ENCODE assay signal across 26 cellular contexts in genomic region chr1:9087411-9087810, GRCh38. TPM values are rescaled to one million over a fixed set of nuclear protein-coding genes. Genes with fewer than 3 reads are reported as not detected.
DNase-seq lines count a peak whose midpoint lies in the region; TF ChIP-seq lines count a peak whose summit lies in the region.
"Had no signal": no experiment of that assay in that cellular context is flagged by ENCODE, and none has a peak within 500 bp of the region (broad histone marks: within the 10 kb centered on the region; RNA-seq: fewer than 3 reads in every experiment).

No MANE protein-coding gene starts in this region.

- H3K4me1 ChIP-seq in right atrium auricular region (peaks cover 0 to 15% of the 10 kb centered on the region in 2 donors), neutrophil (ENCODE audit: control insufficient read depth in 1 of 2, insufficient read depth in 1 of 2, low read depth in 1 of 2, low read length in 1 of 2) (peaks cover 100% of the 10 kb centered on the region in 2 experiments), hepatocyte (ENCODE audit: insufficient read depth) (peaks cover 11% of the 10 kb centered on the region)

- H3K4me2 ChIP-seq in hepatocyte: no peak overlapping the region
- H3K4me2 ChIP-seq: A549 had no signal

- TF ChIP-seq CTCF in right atrium auricular region (IDR thresholded peaks at IDR 0.05) (no peak), chondrocyte (IDR thresholded peaks at IDR 0.05) (no peak), neutrophil (IDR thresholded peaks at IDR 0.05) (no peak), hepatocyte (IDR thresholded peaks at IDR 0.05; ENCODE audit: poor library complexity) (no peak)

- no peak overlapping the region for H3K27ac Mint-ChIP-seq in chondrocyte (ENCODE audit: unreplicated experiment)
- H3K27ac Mint-ChIP-seq: B cell; CD4-positive, alpha-beta memory T cell; CD4-positive, CD25-positive, alpha-beta regulatory T cell; CD8-positive, alpha-beta memory T cell had no signal

- no peaks in the 10 kb centered on the region for H4K20me1 ChIP-seq in hepatocyte (ENCODE audit: insufficient read depth, poor library complexity, severe bottlenecking)

- H3K79me2 ChIP-seq in hepatocyte: no peaks in the 10 kb centered on the region

- no peaks in the 10 kb centered on the region for H3K9me3 Mint-ChIP-seq in chondrocyte (ENCODE audit: low read depth)
- H3K9me3 Mint-ChIP-seq: CD4-positive, alpha-beta memory T cell had no signal

- H3K36me3 Mint-ChIP-seq in chondrocyte (ENCODE audit: low read depth): peaks cover 4% of the 10 kb centered on the region
- H3K36me3 Mint-ChIP-seq: CD4-positive, alpha-beta memory T cell; CD4-positive, CD25-positive, alpha-beta regulatory T cell had no signal

- H3K27ac ChIP-seq in right atrium auricular region: no peak overlapping the region
- H3K27ac ChIP-seq in neutrophil: peak overlapping the region; percentile 86
- H3K27ac ChIP-seq in hepatocyte: no peak overlapping the region
- H3K27ac ChIP-seq: 22Rv1, A549 had no signal

- H3K4me3 ChIP-seq in right atrium auricular region (no peak overlapping the region), neutrophil (ENCODE audit: low read depth in 1 of 2, low read length in 1 of 2) (no peak overlapping the region), hepatocyte (no peak overlapping the region)
- H3K4me3 ChIP-seq: A549, GM12878 had no signal

- H3K27me3 ChIP-seq in right atrium auricular region (no peaks in the 10 kb centered on the region), neutrophil (no peaks in the 10 kb centered on the region), hepatocyte (no peaks in the 10 kb centered on the region)

- H3K4me1 Mint-ChIP-seq in chondrocyte (ENCODE audit: low read depth): peaks cover 28% of the 10 kb centered on the region

- H3K36me3 ChIP-seq in right atrium auricular region (no peaks in the 10 kb centered on the region), neutrophil (no peaks in the 10 kb centered on the region), hepatocyte (replicated peaks; ENCODE audit: insufficient read depth, low read depth) (no peaks in the 10 kb centered on the region)

- H3K9me3 ChIP-seq in right atrium auricular region (no peaks in the 10 kb centered on the region), neutrophil (no peaks in the 10 kb centered on the region), hepatocyte (ENCODE audit: low read depth) (no peaks in the 10 kb centered on the region)
- H3K9me3 ChIP-seq: A549 had no signal

- no peaks in the 10 kb centered on the region for H3K9me2 ChIP-seq in hepatocyte (replicated peaks; ENCODE audit: insufficient read depth)

- H3K27me3 Mint-ChIP-seq in chondrocyte (ENCODE audit: low read depth): peaks cover 14% of the 10 kb centered on the region

- peak; percentile 59 for DNase-seq in cardiac septum (ENCODE audit: low spot score)
- no peak for DNase-seq in right atrium auricular region (ENCODE audit: low spot score)
- DNase-seq in chondrocyte (ENCODE audit: low spot score): peak; percentile 62
- DNase-seq in hepatocyte (ENCODE audit: low spot score): no peak
- no peak for DNase-seq in NCI-H82 treated with DMSO at 0.1 percent for 48 hours (lab: John Stamatoyannopoulos, UW; ENCODE audit: unreplicated experiment)
- DNase-seq: AML-193; C1 segment of cervical spinal cord; CD4-positive, alpha-beta memory T cell; CD4-positive, CD25-positive, alpha-beta regulatory T cell; CD8-positive, alpha-beta memory T cell; COR-L47; DMS 273 treated with DMSO at 0.1 percent for 48 hours; DMS153; DMS53; DMS79; DND-41; EL; GDM1 had no signal

- H3K4me3 Mint-ChIP-seq in chondrocyte (ENCODE audit: unreplicated experiment): no peak overlapping the region
- H3K4me3 Mint-ChIP-seq: B cell; CD14-positive monocyte; CD4-positive, alpha-beta memory T cell; CD4-positive, CD25-positive, alpha-beta regulatory T cell; CD8-positive, alpha-beta memory T cell had no signal

- WGBS in hepatocyte (ENCODE audit: low lambda C conversion rate, missing lambda C conversion rate): 87% methylated on average over 10 of the region's 10 CpGs

- intact Hi-C loops in cardiac septum (cut with DNase I): no loop called here

- no peak overlapping the region for H2AFZ ChIP-seq in hepatocyte

RNA-seq across cellular contexts. Expression of gene SLC2A5, which starts 18.0 kb away (rescaled TPM):
- total RNA-seq in cardiac septum (1.5 TPM), right atrium auricular region (under 1 TPM; 0.26 to 0.94 TPM), chondrocyte (0.27 to 0.73 TPM (median 0.41 TPM) in 3 replicates), hepatocyte (7.2 TPM in 2 replicates)
- 7.1 and 8.2 TPM in 2 replicates for polyA plus RNA-seq in hepatocyte
- total RNA-seq: A172; CD8-positive, alpha-beta memory T cell; Daoy had no signal
- polyA plus RNA-seq: CD4-positive, alpha-beta memory T cell; CD8-positive, alpha-beta memory T cell had no signal

RNA-seq across cellular contexts. Expression of gene GPR157, which starts 41.5 kb away (rescaled TPM):
- total RNA-seq in cardiac septum (23.0 TPM), right atrium auricular region (10 to 100 TPM; 10.3 to 13.0 TPM), chondrocyte (1.9 to 8.2 TPM (median 6.9 TPM) in 3 replicates), hepatocyte (15.3 and 18.6 TPM in 2 replicates)
- 6.9 and 14.4 TPM in 2 replicates for polyA plus RNA-seq in hepatocyte

Comparison
In these comparisons a context has a peak if more than half of its experiments do, and no peak if none do; other contexts are left out.
1. DNase-seq: peak in cardiac septum (single experiment) and chondrocyte (single experiment); none in right atrium auricular region (single experiment), hepatocyte (single experiment) and NCI-H82 treated with DMSO at 0.1 percent for 48 hours (single experiment).